19 cellular contexts compared by ENCODE assay signal in the genomic region with DNA sequence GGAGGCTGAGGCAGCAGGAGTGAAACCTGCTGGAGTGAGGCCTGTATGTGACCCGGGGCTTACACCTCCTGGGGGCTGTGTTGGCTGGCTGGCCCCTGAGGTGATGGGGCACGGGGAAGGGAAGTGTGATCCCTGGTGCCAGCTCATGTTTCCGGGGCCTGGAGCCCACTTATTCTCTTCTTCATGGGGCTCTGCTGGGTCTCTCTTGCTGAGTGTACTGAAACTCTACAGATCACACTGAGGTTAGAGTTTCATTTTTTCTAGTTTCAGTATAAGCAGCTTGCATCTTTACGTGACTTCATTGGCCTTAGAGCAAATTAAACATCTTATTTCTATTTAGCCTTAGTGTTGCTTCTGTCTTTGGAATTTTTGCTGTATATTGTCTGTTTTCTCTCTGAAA.
DNase-seq lines count a peak whose midpoint lies in the region; ATAC-seq and TF ChIP-seq lines count a peak whose summit lies in the region.
"Had no signal": no experiment of that assay in that cellular context is flagged by ENCODE, and none has a peak within 500 bp of the region (broad histone marks: within the 10 kb centered on the region; RNA-seq: fewer than 3 reads in every experiment).

No MANE protein-coding gene starts in this region.

- H3K4me3 ChIP-seq in KMS-11 (IDR thresholded peaks at IDR 0.05; ENCODE audit: insufficient read depth, low read depth, low read length): no peak overlapping the region

- no peaks in the 10 kb centered on the region for H3K27me3 ChIP-seq in KMS-11 (ENCODE audit: insufficient read depth, low read depth)
- H3K27me3 ChIP-seq: BE2C had no signal

- no peak overlapping the region for H3K4me3 Mint-ChIP-seq in T-helper 17 cell
- H3K4me3 Mint-ChIP-seq: CD4-positive, CD25-positive, alpha-beta regulatory T cell; CD8-positive, alpha-beta memory T cell; H9 had no signal

- no peaks in the 10 kb centered on the region for H3K9me3 ChIP-seq in T-helper 17 cell (ENCODE audit: control insufficient read depth, low read length, poor library complexity, severe bottlenecking)
- H3K9me3 ChIP-seq: BE2C had no signal

- peak overlapping the region; percentile 2 for H3K27ac Mint-ChIP-seq in T-helper 17 cell
- H3K27ac Mint-ChIP-seq: CD4-positive, CD25-positive, alpha-beta regulatory T cell; CD8-positive, alpha-beta memory T cell; H9 had no signal

- TF ChIP-seq CTCF in GM13976 (IDR thresholded peaks at IDR 0.05; ENCODE audit: borderline replicate concordance, control extremely low read depth, extremely low read depth, insufficient read depth, missing control alignments) (no peak), KMS-11 (conservative IDR thresholded peaks at IDR 0.05; ENCODE audit: low read depth, low read length) (no peak)

- H3K4me2 ChIP-seq in KMS-11: peak overlapping the region; percentile 29

- H3K36me3 ChIP-seq in KMS-11 (ENCODE audit: insufficient read depth): no peaks in the 10 kb centered on the region
- H3K36me3 ChIP-seq: BE2C had no signal

- DNase-seq in GM13976 (ENCODE audit: low spot score) (peak; percentile 44), T-helper 17 cell (no peak), anterior cingulate cortex (lab: John Stamatoyannopoulos, UW) (no peak), HPDE6-E6E7 (ENCODE audit: extremely low spot score) (no peak)
- DNase-seq: ACHN; BE2C; C1 segment of cervical spinal cord; CD4-positive, CD25-positive, alpha-beta regulatory T cell; CD8-positive, alpha-beta memory T cell; COR-L47; DMS 273 treated with DMSO at 0.1 percent for 48 hours; DMS53; DND-41; EL; H9; KG1 had no signal

- H4K20me1 ChIP-seq in KMS-11 (ENCODE audit: insufficient read depth): no peaks in the 10 kb centered on the region

- ATAC-seq in T-helper 17 cell (no peak), GM21786 (IDR thresholded peaks at IDR 0.05; ENCODE audit: unreplicated experiment) (no peak), HG03095 (IDR thresholded peaks at IDR 0.05; ENCODE audit: unreplicated experiment) (no peak)

- no peak overlapping the region for H2AFZ ChIP-seq in KMS-11 (ENCODE audit: low read depth)

- no peak overlapping the region for H3K9ac ChIP-seq in KMS-11

- H3K79me2 ChIP-seq in KMS-11 (ENCODE audit: insufficient read depth, low read depth): no peaks in the 10 kb centered on the region

- H3K4me1 ChIP-seq in KMS-11 (ENCODE audit: low read depth, poor library complexity, severe bottlenecking): peaks cover 48% of the 10 kb centered on the region
- H3K4me1 ChIP-seq: BE2C had no signal

- H3K27me3 Mint-ChIP-seq in T-helper 17 cell: no peaks in the 10 kb centered on the region
- H3K27me3 Mint-ChIP-seq: CD4-positive, CD25-positive, alpha-beta regulatory T cell; CD8-positive, alpha-beta memory T cell had no signal

- no peak overlapping the region for H3K27ac ChIP-seq in KMS-11

- in situ Hi-C loops in GM13976 (cut with MboI; ENCODE audit: low sequenced_read_pairs, unreplicated experiment): loop anchor here (10.0 to 25.0 kb wide), 2 partner anchors 150 to 227 kb away; partner anchors contain the start of gene SCUBE3

- H3K36me3 Mint-ChIP-seq in T-helper 17 cell (ENCODE audit: low read depth): no peaks in the 10 kb centered on the region

- peaks cover 4% of the 10 kb centered on the region for H3K4me1 Mint-ChIP-seq in T-helper 17 cell
- H3K4me1 Mint-ChIP-seq: CD8-positive, alpha-beta memory T cell had no signal
